Comparison of ENCODE assay signal across 8 cellular contexts in the genomic region with DNA sequence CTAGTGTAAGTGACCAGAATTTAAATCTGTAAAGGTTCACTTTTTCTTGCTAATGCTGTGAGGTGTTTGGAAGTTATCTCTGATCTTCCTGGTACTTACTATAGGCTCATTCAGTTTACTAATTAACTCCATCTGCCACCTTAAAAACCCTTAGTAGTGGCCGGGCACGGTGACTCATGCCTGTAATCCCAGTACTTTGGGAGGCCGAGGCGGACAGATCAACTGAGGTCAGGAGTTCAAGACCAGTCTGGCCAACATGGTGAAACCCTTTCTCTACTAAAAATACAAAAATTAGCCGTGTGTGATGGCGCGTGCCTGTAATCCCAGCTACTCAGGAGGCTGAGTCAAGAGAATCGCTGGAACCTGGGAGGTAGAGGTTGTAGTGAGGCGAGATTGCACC. TPM values are rescaled to one million over a fixed set of nuclear protein-coding genes. Genes with fewer than 3 reads are reported as not detected.
DNase-seq lines count a peak whose midpoint lies in the region; ATAC-seq and TF ChIP-seq lines count a peak whose summit lies in the region.
"Not testable (repeated sequence)": the region's sequence is repeated elsewhere in the genome, so short reads cannot be mapped to it uniquely, and the experiment has no call there.

No MANE protein-coding gene starts in this region.

- BruUV-seq in HCT116 (replicated peaks; lab: Mats Ljungman, UMichigan); PC-9 (replicated peaks; lab: Mats Ljungman, UMichigan): not testable (repeated sequence)

- H3K36me3 Mint-ChIP-seq in CD4-positive, alpha-beta T cell (ENCODE audit: low read depth): peaks cover 27% of the 10 kb centered on the region
- peaks cover 80% of the 10 kb centered on the region for H3K36me3 Mint-ChIP-seq in activated CD4-positive, alpha-beta T cell treated with anti-CD3 and anti-CD28 coated beads, Interleukin-2, amount 10 ng/mL, durations not matched to agents 24 days and 14 days (ENCODE audit: low read depth)
- H3K36me3 Mint-ChIP-seq in activated naive CD8-positive, alpha-beta T cell treated with anti-CD3 and anti-CD28 coated beads, Interleukin-2, amount 50 U/mL, for 24 hours (ENCODE audit: low read depth): peaks cover 84% of the 10 kb centered on the region

- peaks cover 68% of the 10 kb centered on the region for H3K4me1 Mint-ChIP-seq in CD4-positive, alpha-beta T cell (ENCODE audit: low read depth)
- H3K4me1 Mint-ChIP-seq in activated CD4-positive, alpha-beta T cell treated with anti-CD3 and anti-CD28 coated beads, Interleukin-2, amount 10 ng/mL, durations not matched to agents 24 days and 14 days: peaks cover 64% of the 10 kb centered on the region
- peaks cover 77% of the 10 kb centered on the region for H3K4me1 Mint-ChIP-seq in activated naive CD8-positive, alpha-beta T cell treated with anti-CD3 and anti-CD28 coated beads, Interleukin-2, amount 50 U/mL, for 24 hours

- H3K4me1 ChIP-seq in HCT116 (ENCODE audit: control insufficient read depth in 1 of 2, insufficient read depth in 2 of 2, low read length in 2 of 2) (peaks cover 42 to 58% of the 10 kb centered on the region in 2 experiments), PC-9 (replicated peaks; ENCODE audit: insufficient read depth) (peaks cover 69% of the 10 kb centered on the region), mesenchymal stem cell (ENCODE audit: control insufficient read depth, insufficient read depth, low read depth, low read length) (peaks cover 14% of the 10 kb centered on the region)

- H3F3A ChIP-seq in PC-9 (ENCODE audit: insufficient read depth, low read depth): peaks cover 51% of the 10 kb centered on the region

- RAD21 ChIA-PET in HCT116 (lab: Charles Lee; ENCODE audit: low non-redundant PET in 1 of 2, low total read pairs in 2 of 2, uncharacterized antibody in 2 of 2, unreplicated experiment in 2 of 2): not testable (repeated sequence)

- H2AK5ac ChIP-seq in mesenchymal stem cell (ENCODE audit: low read length, severe bottlenecking): not testable (repeated sequence)

- peak overlapping the region; percentile 28 for H3K9ac ChIP-seq in HCT116 (ENCODE audit: low read length)
- H3K9ac ChIP-seq in mesenchymal stem cell (ENCODE audit: low read length): not testable (repeated sequence)

- H3K14ac ChIP-seq in mesenchymal stem cell (ENCODE audit: low read length in 2 of 2): not testable (repeated sequence)

- not testable (repeated sequence) for H3K18ac ChIP-seq in mesenchymal stem cell (ENCODE audit: low read depth in 1 of 2, low read length in 2 of 2)

- not testable (repeated sequence) for H3K27me3 ChIP-seq in CD4-positive, alpha-beta T cell (ENCODE audit: control insufficient read depth, insufficient read depth, low read length); HCT116 (ENCODE audit: insufficient read depth, low read length); PC-9 (ENCODE audit: insufficient read depth, low read depth); mesenchymal stem cell (ENCODE audit: control insufficient read depth in 1 of 2, insufficient read depth in 1 of 2, low read length in 2 of 2)

- not testable (repeated sequence) for H2BK15ac ChIP-seq in mesenchymal stem cell (ENCODE audit: low read depth, poor library complexity, severe bottlenecking)

- DNase-seq in CD4-positive, alpha-beta T cell; HCT116 (ENCODE audit: low read depth, low spot score); activated CD4-positive, alpha-beta T cell treated with anti-CD3 and anti-CD28 coated beads, Interleukin-2, amount 10 ng/mL, durations not matched to agents 24 days and 14 days; activated naive CD8-positive, alpha-beta T cell treated with anti-CD3 and anti-CD28 coated beads, Interleukin-2, amount 50 U/mL, for 24 hours: not testable (repeated sequence)
- DNase-seq in PC-9 (peak in 1 of 2 experiments; percentile 58), fibroblast of the aortic adventitia (ENCODE audit: low read depth) (peak; percentile 51), mesenchymal stem cell (peak; percentile 64)
- peak; percentile 25 for DNase-seq in stimulated activated CD8-positive, alpha-beta memory T cell treated with anti-CD3 and anti-CD28 coated beads, Interleukin-4, amount 100 ng/mL, for 48 hours

- H3K27ac Mint-ChIP-seq in CD4-positive, alpha-beta T cell: peak overlapping the region; percentile 97
- H3K27ac Mint-ChIP-seq in activated CD4-positive, alpha-beta T cell treated with anti-CD3 and anti-CD28 coated beads, Interleukin-2, amount 10 ng/mL, durations not matched to agents 24 days and 14 days: not testable (repeated sequence)
- peak overlapping the region; percentile 49 for H3K27ac Mint-ChIP-seq in activated naive CD8-positive, alpha-beta T cell treated with anti-CD3 and anti-CD28 coated beads, Interleukin-2, amount 50 U/mL, for 24 hours

- not testable (repeated sequence) for H4K91ac ChIP-seq in mesenchymal stem cell (ENCODE audit: low read length)

- not testable (repeated sequence) for H2AFZ ChIP-seq in HCT116 (ENCODE audit: low read depth, low read length, poor library complexity, severe bottlenecking); PC-9; mesenchymal stem cell (ENCODE audit: low read depth, low read length)

- H3K4me3 ChIP-seq in HCT116 (replicated peaks in 1 of 2; ENCODE audit: low read depth in 1 of 2, low read length in 2 of 2); PC-9; fibroblast of the aortic adventitia (ENCODE audit: low read depth, low read length); mesenchymal stem cell (ENCODE audit: insufficient read depth in 1 of 2, low read depth in 1 of 2, low read length in 2 of 2): not testable (repeated sequence)

- H3K9me2 ChIP-seq in HCT116 (ENCODE audit: insufficient read depth); PC-9 (ENCODE audit: insufficient read depth): not testable (repeated sequence)

- not testable (repeated sequence) for TF ChIP-seq CTCF in CD4-positive, alpha-beta T cell (IDR thresholded peaks at IDR 0.05); HCT116 (IDR thresholded peaks at IDR 0.05 in 2 of 3, conservative IDR thresholded peaks at IDR 0.05 in 1 of 3; ENCODE audit: borderline replicate concordance in 1 of 3, insufficient read depth in 1 of 3, low read depth in 2 of 3, low read length in 2 of 3); PC-9 (conservative IDR thresholded peaks at IDR 0.05); fibroblast of the aortic adventitia (IDR thresholded peaks at IDR 0.05; ENCODE audit: insufficient read depth, low read length)

- not testable (repeated sequence) for H3K4ac ChIP-seq in mesenchymal stem cell (ENCODE audit: low read depth in 1 of 2, low read length in 2 of 2)

- H3K27me3 Mint-ChIP-seq in CD4-positive, alpha-beta T cell; activated CD4-positive, alpha-beta T cell treated with anti-CD3 and anti-CD28 coated beads, Interleukin-2, amount 10 ng/mL, durations not matched to agents 24 days and 14 days; activated naive CD8-positive, alpha-beta T cell treated with anti-CD3 and anti-CD28 coated beads, Interleukin-2, amount 50 U/mL, for 24 hours: not testable (repeated sequence)

- 45% methylated on average over 9 of the region's 9 CpGs for WGBS in mesenchymal stem cell

- not testable (repeated sequence) for H3K9me3 ChIP-seq in CD4-positive, alpha-beta T cell (ENCODE audit: control insufficient read depth, low read length); HCT116 (ENCODE audit: control insufficient read depth in 1 of 2, insufficient read depth in 1 of 2, low read depth in 1 of 2, low read length in 2 of 2); PC-9 (ENCODE audit: insufficient read depth, low read depth); mesenchymal stem cell (ENCODE audit: control insufficient read depth, low read length)

- not testable (repeated sequence) for H3K79me2 ChIP-seq in HCT116 (ENCODE audit: insufficient read depth, low read length); PC-9 (ENCODE audit: low read depth)

- CTCF ChIA-PET in CD4-positive, alpha-beta T cell (lab: Charles Lee): interaction anchor here (0.8 kb wide), 1 partner anchor 16 kb away, joined by 3 read pairs; no protein-coding TSS in a partner anchor
- CTCF ChIA-PET in HCT116 (lab: Charles Lee); PC-9 (lab: Charles Lee): not testable (repeated sequence)

- H4K20me1 ChIP-seq in HCT116 (ENCODE audit: insufficient read depth); PC-9 (ENCODE audit: insufficient read depth): not testable (repeated sequence)

- TF ChIP-seq POLR2A in HCT116 (IDR thresholded peaks at IDR 0.05; ENCODE audit: borderline replicate concordance, extremely low read depth, insufficient read depth, insufficient read length): not testable (repeated sequence)

- not testable (repeated sequence) for TF ChIP-seq RAD21 in HCT116 (IDR thresholded peaks at IDR 0.05; ENCODE audit: low read depth)

- H2BK12ac ChIP-seq in mesenchymal stem cell (ENCODE audit: low read length in 2 of 2): not testable (repeated sequence)

- H3K4me2 ChIP-seq in HCT116 (ENCODE audit: low read length): peak overlapping the region; percentile 58
- H3K4me2 ChIP-seq in PC-9: peak overlapping the region; percentile 46; the same call in 1 of the 2 replicates
- not testable (repeated sequence) for H3K4me2 ChIP-seq in mesenchymal stem cell (ENCODE audit: low read length, poor library complexity, severe bottlenecking)

- not testable (repeated sequence) for ATAC-seq in CD4-positive, alpha-beta T cell (ENCODE audit: poor library complexity); activated naive CD8-positive, alpha-beta T cell treated with anti-CD3 and anti-CD28 coated beads, Interleukin-2, amount 50 U/mL, for 24 hours
- peak; percentile 64 for ATAC-seq in HCT116

- not testable (repeated sequence) for H3K4me3 Mint-ChIP-seq in CD4-positive, alpha-beta T cell
- H3K4me3 Mint-ChIP-seq in activated CD4-positive, alpha-beta T cell treated with anti-CD3 and anti-CD28 coated beads, Interleukin-2, amount 10 ng/mL, durations not matched to agents 24 days and 14 days: peak overlapping the region; percentile 17
- H3K4me3 Mint-ChIP-seq in activated naive CD8-positive, alpha-beta T cell treated with anti-CD3 and anti-CD28 coated beads, Interleukin-2, amount 50 U/mL, for 24 hours: peak overlapping the region; percentile 86

- not testable (repeated sequence) for H3K23ac ChIP-seq in mesenchymal stem cell (ENCODE audit: low read length in 2 of 2)

- not testable (repeated sequence) for H3K79me1 ChIP-seq in mesenchymal stem cell (replicated peaks; ENCODE audit: low read length, poor library complexity, severe bottlenecking)

- not testable (repeated sequence) for H3K27ac ChIP-seq in CD4-positive, alpha-beta T cell (ENCODE audit: low read depth, low read length); mesenchymal stem cell (ENCODE audit: low read length, poor library complexity, severe bottlenecking)
- H3K27ac ChIP-seq in HCT116 (ENCODE audit: low read depth, low read length): peak overlapping the region; percentile 60; the same call in 1 of the 2 replicates
- H3K27ac ChIP-seq in PC-9: peak overlapping the region; percentile 53

- H4K8ac ChIP-seq in mesenchymal stem cell (ENCODE audit: low read length): not testable (repeated sequence)

- not testable (repeated sequence) for H2BK120ac ChIP-seq in mesenchymal stem cell (ENCODE audit: low read depth, low read length)

- intact Hi-C loops in CD4-positive, alpha-beta T cell (cut with DNase I, micrococcal nuclease): loop anchor here (5.0 to 10.0 kb wide), 2 partner anchors 35 to 92 kb away; partner anchors contain the start of gene TMEM181 (in 1 of the 2)
- intact Hi-C loops in HCT116 (cut with micrococcal nuclease); PC-9 (cut with micrococcal nuclease; ENCODE audit: unreplicated experiment); activated CD4-positive, alpha-beta T cell treated with anti-CD3 and anti-CD28 coated beads, Interleukin-2, amount 10 ng/mL, durations not matched to agents 24 days and 14 days (cut with micrococcal nuclease): not testable (repeated sequence)

- not testable (repeated sequence) for H3K36me3 ChIP-seq in HCT116 (ENCODE audit: control insufficient read depth in 1 of 2, insufficient read depth in 2 of 2, low read length in 2 of 2); PC-9 (ENCODE audit: low read depth); mesenchymal stem cell (ENCODE audit: control insufficient read depth in 1 of 2, insufficient read depth in 2 of 2, low read depth in 1 of 2, low read length in 2 of 2)

- not testable (repeated sequence) for H3K9me3 Mint-ChIP-seq in CD4-positive, alpha-beta T cell; activated CD4-positive, alpha-beta T cell treated with anti-CD3 and anti-CD28 coated beads, Interleukin-2, amount 10 ng/mL, durations not matched to agents 24 days and 14 days; activated naive CD8-positive, alpha-beta T cell treated with anti-CD3 and anti-CD28 coated beads, Interleukin-2, amount 50 U/mL, for 24 hours

- H2BK5ac ChIP-seq in mesenchymal stem cell (ENCODE audit: low read depth, low read length, poor library complexity, severe bottlenecking): not testable (repeated sequence)

- POLR2A ChIA-PET in CD4-positive, alpha-beta T cell (lab: Charles Lee); PC-9 (lab: Charles Lee; ENCODE audit: unreplicated experiment): not testable (repeated sequence)
- POLR2A ChIA-PET in HCT116 (lab: Charles Lee): interaction anchor here (0.7 kb wide), 1 partner anchor 507 kb away, joined by 3 read pairs; no protein-coding TSS in a partner anchor

RNA-seq across cellular contexts. Expression of gene SYTL3, which starts 7.1 kb away (rescaled TPM):
- total RNA-seq in CD4-positive, alpha-beta T cell: 10 to 100 TPM; 41.2 to 42.7 TPM
- total RNA-seq in HCT116 (2021; ENCODE audit: unreplicated experiment): 55.3 TPM
- 59.3 and 71.8 TPM in 2 replicates for polyA plus RNA-seq in HCT116 (2012)
- 7.8 and 8.3 TPM in 2 replicates for total RNA-seq in PC-9 (2021)
- 102 and 106 TPM in 2 replicates for total RNA-seq in activated CD4-positive, alpha-beta T cell treated with anti-CD3 and anti-CD28 coated beads, Interleukin-2, amount 10 ng/mL, durations not matched to agents 24 days and 14 days
- 1.9 and 10.5 TPM in 2 replicates for total RNA-seq in fibroblast of the aortic adventitia (ENCODE audit: low replicate concordance)
- polyA plus RNA-seq in mesenchymal stem cell (2013, experiment 1 of 2): 2.1 TPM
- polyA plus RNA-seq in mesenchymal stem cell (2013, experiment 2 of 2): 2.3 TPM

RNA-seq across cellular contexts. Expression of gene DYNLT1, which starts 12.4 kb away (rescaled TPM):
- total RNA-seq in CD4-positive, alpha-beta T cell: 100 to 1,000 TPM; 170 to 182 TPM
- total RNA-seq in HCT116 (2021; ENCODE audit: unreplicated experiment) (239 TPM), PC-9 (2021) (99.6 and 105 TPM in 2 replicates), fibroblast of the aortic adventitia (ENCODE audit: low replicate concordance) (65.4 and 138 TPM in 2 replicates)
- 261 and 300 TPM in 2 replicates for polyA plus RNA-seq in HCT116 (2012)
- total RNA-seq in activated CD4-positive, alpha-beta T cell treated with anti-CD3 and anti-CD28 coated beads, Interleukin-2, amount 10 ng/mL, durations not matched to agents 24 days and 14 days: 103 and 110 TPM in 2 replicates
- polyA plus RNA-seq in mesenchymal stem cell (2013, experiment 1 of 2): 187 TPM
- 199 TPM for polyA plus RNA-seq in mesenchymal stem cell (2013, experiment 2 of 2)
